Comparison of ENCODE assay signal across 9 cellular contexts in genomic region chr5:10724799-10725507, GRCh38. TPM values are rescaled to one million over a fixed set of nuclear protein-coding genes. Genes with fewer than 3 reads are reported as not detected.
DNase-seq lines count a peak whose midpoint lies in the region; ATAC-seq and TF ChIP-seq lines count a peak whose summit lies in the region.
"Had no signal": no experiment of that assay in that cellular context is flagged by ENCODE, and none has a peak within 500 bp of the region (broad histone marks: within the 10 kb centered on the region; RNA-seq: fewer than 3 reads in every experiment).

No MANE protein-coding gene starts in this region.

- H3K9me3 ChIP-seq in body of pancreas (no peaks in the 10 kb centered on the region), hepatocyte (ENCODE audit: low read depth) (no peaks in the 10 kb centered on the region)

- intact Hi-C loops in body of pancreas (cut with DNase I) = no loop called here

- H2AFZ ChIP-seq in hepatocyte = no peak overlapping the region

- peak in 2 of 3 donors; percentile 53 to 72 for TF ChIP-seq POLR2A in body of pancreas (IDR thresholded peaks at IDR 0.05)

- H4K20me1 ChIP-seq in hepatocyte (ENCODE audit: insufficient read depth, poor library complexity, severe bottlenecking) = peaks cover 4% of the 10 kb centered on the region

- H3K27ac ChIP-seq in body of pancreas (peak overlapping the region; percentile 95 to 99 (median 96)), urinary bladder (ENCODE audit: low read depth) (peak overlapping the region; percentile 70), hepatocyte (no peak overlapping the region)
- H3K27ac ChIP-seq: 22Rv1 had no signal

- DNase-seq in DMS 273 (lab: John Stamatoyannopoulos, UW; ENCODE audit: unreplicated experiment) = peak; percentile 80
- no peak for DNase-seq in DMS 273 treated with DMSO at 0.1 percent for 48 hours (lab: John Stamatoyannopoulos, UW)
- DNase-seq in body of pancreas = peak; percentile 68 to 86 (median 72)
- DNase-seq in kidney tubule cell (ENCODE audit: low spot score) = peak; percentile 76
- DNase-seq in hepatocyte (ENCODE audit: low spot score) = no peak

- no peaks in the 10 kb centered on the region for H3K9me2 ChIP-seq in hepatocyte (replicated peaks; ENCODE audit: insufficient read depth)

- H3K4me3 ChIP-seq in body of pancreas = no peak overlapping the region
- no peak overlapping the region for H3K4me3 ChIP-seq in urinary bladder (ENCODE audit: low read depth, low read length)
- no peak overlapping the region for H3K4me3 ChIP-seq in hepatocyte

- H3K79me2 ChIP-seq in hepatocyte = peaks cover 28% of the 10 kb centered on the region

- no peaks in the 10 kb centered on the region for H3K27me3 ChIP-seq in body of pancreas
- H3K27me3 ChIP-seq in hepatocyte = no peaks in the 10 kb centered on the region

- peak; percentile 94 for ATAC-seq in body of pancreas
- ATAC-seq in HG03045 (IDR thresholded peaks at IDR 0.05; ENCODE audit: unreplicated experiment) = no peak
- no peak for ATAC-seq in GM18870 (IDR thresholded peaks at IDR 0.05; ENCODE audit: unreplicated experiment)

- TF ChIP-seq CTCF in body of pancreas (IDR thresholded peaks at IDR 0.05) = peak; percentile 16 to 64 (median 49)
- TF ChIP-seq CTCF in hepatocyte (IDR thresholded peaks at IDR 0.05; ENCODE audit: poor library complexity) = no peak

- no peak overlapping the region for H3K4me2 ChIP-seq in hepatocyte

- H3K36me3 ChIP-seq in body of pancreas (replicated peaks in 1 of 2; ENCODE audit: insufficient read depth in 1 of 2, low read depth in 2 of 2) = no peaks in the 10 kb centered on the region
- no peaks in the 10 kb centered on the region for H3K36me3 ChIP-seq in urinary bladder (ENCODE audit: insufficient read depth)
- no peaks in the 10 kb centered on the region for H3K36me3 ChIP-seq in hepatocyte (replicated peaks; ENCODE audit: insufficient read depth, low read depth)

- peaks cover 79% of the 10 kb centered on the region for H3K4me1 ChIP-seq in body of pancreas
- H3K4me1 ChIP-seq in urinary bladder (ENCODE audit: insufficient read depth) = no peaks in the 10 kb centered on the region
- H3K4me1 ChIP-seq in hepatocyte (ENCODE audit: insufficient read depth) = no peaks in the 10 kb centered on the region

- WGBS in body of pancreas, 2 donors = 17 to 21% methylated on average over 12 to 16 of the region's 16 CpGs
- 67% methylated on average over 16 of the region's 16 CpGs for WGBS in urinary bladder
- WGBS in hepatocyte (ENCODE audit: low lambda C conversion rate, missing lambda C conversion rate) = 85% methylated on average over 16 of the region's 16 CpGs

RNA-seq across cellular contexts. Expression of gene DAP, which starts 36.1 kb away (rescaled TPM):
- 100 to 1,000 TPM in 1 of 2 donors, 10 to 100 TPM in 1; 93.6 to 112 TPM for total RNA-seq in body of pancreas
- total RNA-seq in urinary bladder = 56.8 TPM
- 57.5 TPM for polyA plus RNA-seq in urinary bladder
- total RNA-seq in hepatocyte = 69.1 and 74.8 TPM in 2 replicates
- polyA plus RNA-seq in hepatocyte = 193 and 196 TPM in 2 replicates

Comparison
In these comparisons a context has a peak if more than half of its experiments do, and no peak if none do; other contexts are left out.
1. DNase-seq: peak in DMS 273 (single experiment), body of pancreas (4 of 4) and kidney tubule cell (single experiment); none in DMS 273 treated with DMSO at 0.1 percent for 48 hours (single experiment) and hepatocyte (single experiment).